In the genomic region with DNA sequence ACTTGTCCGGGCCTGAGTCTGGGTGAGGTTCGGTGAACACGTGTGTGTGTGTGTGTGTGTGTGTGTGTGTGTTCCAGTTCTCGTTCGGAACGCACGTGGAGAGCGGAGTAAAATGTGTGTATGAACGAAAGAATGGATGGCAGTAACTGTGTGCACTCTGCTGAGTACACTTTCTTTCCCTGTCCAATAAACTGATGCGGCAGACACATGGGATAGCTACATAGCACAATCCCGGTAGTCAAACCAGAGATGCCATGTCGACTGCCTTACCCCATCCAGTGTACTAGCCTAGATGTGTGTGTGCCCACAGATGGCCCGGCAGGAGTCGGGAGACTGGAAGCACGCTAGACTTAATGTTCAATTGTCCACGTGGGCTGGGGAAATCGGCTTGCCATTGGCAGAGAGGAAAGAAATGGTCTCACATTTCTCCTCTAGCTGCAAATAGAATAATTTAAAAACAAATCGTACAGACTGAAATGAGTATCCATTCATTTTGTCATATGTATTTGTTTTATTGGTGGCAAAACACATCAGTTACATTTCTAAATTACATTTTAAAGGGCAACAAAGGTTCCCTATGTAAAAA, we compare ENCODE assay signal across 1 cellular context.
TF ChIP-seq lines count a peak whose summit lies in the region.

No MANE protein-coding gene starts in this region.

TF ChIP-seq in HEK293, 187 proteins besides CTCF, POLR2A, EP300 and RAD21 (continued from another document):
- TF ChIP-seq, protein P1, sequence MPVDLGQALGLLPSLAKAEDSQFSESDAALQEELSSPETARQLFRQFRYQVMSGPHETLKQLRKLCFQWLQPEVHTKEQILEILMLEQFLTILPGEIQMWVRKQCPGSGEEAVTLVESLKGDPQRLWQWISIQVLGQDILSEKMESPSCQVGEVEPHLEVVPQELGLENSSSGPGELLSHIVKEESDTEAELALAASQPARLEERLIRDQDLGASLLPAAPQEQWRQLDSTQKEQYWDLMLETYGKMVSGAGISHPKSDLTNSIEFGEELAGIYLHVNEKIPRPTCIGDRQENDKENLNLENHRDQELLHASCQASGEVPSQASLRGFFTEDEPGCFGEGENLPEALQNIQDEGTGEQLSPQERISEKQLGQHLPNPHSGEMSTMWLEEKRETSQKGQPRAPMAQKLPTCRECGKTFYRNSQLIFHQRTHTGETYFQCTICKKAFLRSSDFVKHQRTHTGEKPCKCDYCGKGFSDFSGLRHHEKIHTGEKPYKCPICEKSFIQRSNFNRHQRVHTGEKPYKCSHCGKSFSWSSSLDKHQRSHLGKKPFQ (tag by site-specific recombination; IDR thresholded peaks at IDR 0.05), result peak; percentile 72
- TF ChIP-seq, protein P2, sequence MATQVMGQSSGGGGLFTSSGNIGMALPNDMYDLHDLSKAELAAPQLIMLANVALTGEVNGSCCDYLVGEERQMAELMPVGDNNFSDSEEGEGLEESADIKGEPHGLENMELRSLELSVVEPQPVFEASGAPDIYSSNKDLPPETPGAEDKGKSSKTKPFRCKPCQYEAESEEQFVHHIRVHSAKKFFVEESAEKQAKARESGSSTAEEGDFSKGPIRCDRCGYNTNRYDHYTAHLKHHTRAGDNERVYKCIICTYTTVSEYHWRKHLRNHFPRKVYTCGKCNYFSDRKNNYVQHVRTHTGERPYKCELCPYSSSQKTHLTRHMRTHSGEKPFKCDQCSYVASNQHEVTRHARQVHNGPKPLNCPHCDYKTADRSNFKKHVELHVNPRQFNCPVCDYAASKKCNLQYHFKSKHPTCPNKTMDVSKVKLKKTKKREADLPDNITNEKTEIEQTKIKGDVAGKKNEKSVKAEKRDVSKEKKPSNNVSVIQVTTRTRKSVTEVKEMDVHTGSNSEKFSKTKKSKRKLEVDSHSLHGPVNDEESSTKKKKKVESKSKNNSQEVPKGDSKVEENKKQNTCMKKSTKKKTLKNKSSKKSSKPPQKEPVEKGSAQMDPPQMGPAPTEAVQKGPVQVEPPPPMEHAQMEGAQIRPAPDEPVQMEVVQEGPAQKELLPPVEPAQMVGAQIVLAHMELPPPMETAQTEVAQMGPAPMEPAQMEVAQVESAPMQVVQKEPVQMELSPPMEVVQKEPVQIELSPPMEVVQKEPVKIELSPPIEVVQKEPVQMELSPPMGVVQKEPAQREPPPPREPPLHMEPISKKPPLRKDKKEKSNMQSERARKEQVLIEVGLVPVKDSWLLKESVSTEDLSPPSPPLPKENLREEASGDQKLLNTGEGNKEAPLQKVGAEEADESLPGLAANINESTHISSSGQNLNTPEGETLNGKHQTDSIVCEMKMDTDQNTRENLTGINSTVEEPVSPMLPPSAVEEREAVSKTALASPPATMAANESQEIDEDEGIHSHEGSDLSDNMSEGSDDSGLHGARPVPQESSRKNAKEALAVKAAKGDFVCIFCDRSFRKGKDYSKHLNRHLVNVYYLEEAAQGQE (tag by site-specific recombination; IDR thresholded peaks at IDR 0.05), result peak; percentile 80
- TF ChIP-seq ZFP69B (tag by site-specific recombination; IDR thresholded peaks at IDR 0.05) (peak; percentile 87), ZNF341 (tag by site-specific recombination; IDR thresholded peaks at IDR 0.05; ENCODE audit: low read depth) (no peak), HOXA7 (CRISPR knock-in tag; IDR thresholded peaks at IDR 0.05; ENCODE audit: borderline replicate concordance) (no peak), HOXC10 (CRISPR knock-in tag; IDR thresholded peaks at IDR 0.05) (no peak), ZFHX2 (tag by site-specific recombination; conservative IDR thresholded peaks at IDR 0.05) (0 out of 2 replicates have a peak, but pooled peaks have one; percentile 1), ZNF155 (tag by site-specific recombination; IDR thresholded peaks at IDR 0.05) (no peak)
TF ChIP-seq in HEK293: peak in this region for 74.
